Comparison of ENCODE assay signal across 18 cellular contexts in genomic region chr2:217865373-217865772, GRCh38.
DNase-seq lines count a peak whose midpoint lies in the region; ATAC-seq and TF ChIP-seq lines count a peak whose summit lies in the region.
"Had no signal": no experiment of that assay in that cellular context is flagged by ENCODE, and none has a peak within 500 bp of the region (broad histone marks: within the 10 kb centered on the region; RNA-seq: fewer than 3 reads in every experiment).

No MANE protein-coding gene starts in this region.

- H3K27me3 ChIP-seq in sigmoid colon (no peaks in the 10 kb centered on the region), foreskin keratinocyte (peaks cover 6% of the 10 kb centered on the region)
- H3K27me3 ChIP-seq: BE2C had no signal

- H3K36me3 Mint-ChIP-seq in chondrocyte (ENCODE audit: low read depth): peaks cover 45% of the 10 kb centered on the region

- intact Hi-C loops in Right ventricle myocardium inferior (cut with DNase I) (no loop called here), left ventricle myocardium superior (cut with micrococcal nuclease) (no loop called here), sigmoid colon (cut with DNase I) (no loop called here)

- H3K27ac ChIP-seq in sigmoid colon (peak overlapping the region in 3 of 4 donors; percentile 33 to 98 (median 97)), foreskin keratinocyte (no peak overlapping the region)
- H3K27ac ChIP-seq: 22Rv1 had no signal

- no peaks in the 10 kb centered on the region for H3K9me3 Mint-ChIP-seq in chondrocyte (ENCODE audit: low read depth)

- H3K4me1 ChIP-seq in sigmoid colon (peaks cover 0 to 98% (median 87%) of the 10 kb centered on the region in 4 donors), foreskin keratinocyte (no peaks in the 10 kb centered on the region)
- H3K4me1 ChIP-seq: BE2C had no signal

- no peaks in the 10 kb centered on the region for H3K27me3 Mint-ChIP-seq in chondrocyte (ENCODE audit: low read depth)

- no peak for TF ChIP-seq EP300 in sigmoid colon (IDR thresholded peaks at IDR 0.05)

- peaks cover 48 to 98% (median 87%) of the 10 kb centered on the region in 4 donors for H3K36me3 ChIP-seq in sigmoid colon

- H3K4me3 ChIP-seq in sigmoid colon: no peak overlapping the region
- H3K4me3 ChIP-seq: GM12878 had no signal

- H3K27ac Mint-ChIP-seq in chondrocyte (ENCODE audit: unreplicated experiment): peak overlapping the region; percentile 66

- no peak overlapping the region for H3K4me3 Mint-ChIP-seq in chondrocyte (ENCODE audit: unreplicated experiment)

- DNase-seq in Right ventricle myocardium inferior (ENCODE audit: missing footprints): peak; percentile 23
- DNase-seq in left ventricle myocardium superior: no peak
- no peak for DNase-seq in chondrocyte (ENCODE audit: low spot score)
- DNase-seq in sigmoid colon: no peak
- no peak for DNase-seq in foreskin keratinocyte
- no peak for DNase-seq in GOT3 (lab: John Stamatoyannopoulos, UW)
- no peak for DNase-seq in NCI-H2081 (lab: John Stamatoyannopoulos, UW)
- DNase-seq: BE2C, DND-41, KG1, NCI-H1048, NCI-H146, NCI-H2081 treated with DMSO at 0.1 percent for 48 hours, NCI-H524 had no signal

- peaks cover 34% of the 10 kb centered on the region for H3K4me1 Mint-ChIP-seq in chondrocyte (ENCODE audit: low read depth)

- TF ChIP-seq CTCF in chondrocyte (IDR thresholded peaks at IDR 0.05) (no peak), sigmoid colon (IDR thresholded peaks at IDR 0.05) (no peak), foreskin keratinocyte (conservative IDR thresholded peaks at IDR 0.05) (no peak)

- TF ChIP-seq POLR2A in sigmoid colon (IDR thresholded peaks at IDR 0.05): no peak

- ATAC-seq in Right ventricle myocardium inferior: no peak
- no peak for ATAC-seq in left ventricle myocardium superior
- ATAC-seq in foreskin keratinocyte: no peak
- no peak for ATAC-seq in HG03521 (IDR thresholded peaks at IDR 0.05; ENCODE audit: unreplicated experiment)
- ATAC-seq: Panc1 had no signal

- H3K9me3 ChIP-seq in sigmoid colon: no peaks in the 10 kb centered on the region
- H3K9me3 ChIP-seq: BE2C had no signal

- WGBS in sigmoid colon, 2 donors: 67 to 85% methylated on average over 3 of the region's 3 CpGs
